ENCODE assay signal across 1 cellular context in genomic region chr7:32999380-32999779, GRCh38. TPM values are rescaled to one million over a fixed set of nuclear protein-coding genes. Genes with fewer than 3 reads are reported as not detected.
"Had no signal": no experiment of that assay in that cellular context is flagged by ENCODE, and none has a peak within 500 bp of the region (broad histone marks: within the 10 kb centered on the region; RNA-seq: fewer than 3 reads in every experiment).

No MANE protein-coding gene starts in this region.

RNA-seq across cellular contexts. Expression of gene FKBP9, which starts 42.1 kb away (rescaled TPM):
- total RNA-seq: naive thymus-derived CD8-positive, alpha-beta T cell had no signal
